Comparison of ENCODE assay signal across 9 cellular contexts in the genomic region with DNA sequence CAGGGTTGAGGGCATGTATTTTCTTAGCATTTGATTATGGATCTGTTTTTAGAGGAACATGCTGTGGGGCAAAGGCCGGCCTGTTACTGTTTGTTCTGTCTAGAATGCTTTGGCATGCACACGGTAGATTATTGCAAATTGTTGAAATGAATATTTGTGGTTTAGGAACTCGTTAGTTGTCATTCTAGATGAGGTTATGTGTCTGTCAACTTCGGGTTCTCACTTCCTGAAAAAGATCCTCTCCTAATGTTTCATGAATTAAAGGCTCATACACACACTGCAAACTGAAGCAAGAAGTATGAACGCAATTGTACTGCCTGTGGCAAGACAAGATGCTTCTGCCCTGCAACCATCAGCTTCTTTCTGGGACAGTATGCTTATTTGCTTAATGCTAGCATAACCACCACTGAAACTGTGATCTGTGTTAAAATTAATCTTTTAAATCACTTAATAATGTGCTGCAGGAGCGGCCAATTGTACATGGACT.
DNase-seq lines count a peak whose midpoint lies in the region; ATAC-seq and TF ChIP-seq lines count a peak whose summit lies in the region.
"Had no signal": no experiment of that assay in that cellular context is flagged by ENCODE, and none has a peak within 500 bp of the region (broad histone marks: within the 10 kb centered on the region; RNA-seq: fewer than 3 reads in every experiment).

No MANE protein-coding gene starts in this region.

- H3K9me3 ChIP-seq in liver (ENCODE audit: control insufficient read depth in 4 of 4, low read length in 3 of 4), result no peaks in the 10 kb centered on the region
- H3K9me3 ChIP-seq: thoracic aorta had no signal

- no peak overlapping the region for H3K4me3 Mint-ChIP-seq in activated CD4-positive, alpha-beta T cell treated with anti-CD3 and anti-CD28 coated beads, Interleukin-2, amount 10 ng/mL, durations not matched to agents 24 days and 14 days

- no peaks in the 10 kb centered on the region for H3K36me3 Mint-ChIP-seq in activated CD4-positive, alpha-beta T cell treated with anti-CD3 and anti-CD28 coated beads, Interleukin-2, amount 10 ng/mL, durations not matched to agents 24 days and 14 days (ENCODE audit: low read depth)

- no peak overlapping the region for H3K27ac ChIP-seq in liver (ENCODE audit: low read depth in 1 of 2, low read length in 2 of 2)
- H3K27ac ChIP-seq: thoracic aorta had no signal

- H3K27me3 Mint-ChIP-seq in activated CD4-positive, alpha-beta T cell treated with anti-CD3 and anti-CD28 coated beads, Interleukin-2, amount 10 ng/mL, durations not matched to agents 24 days and 14 days, result no peaks in the 10 kb centered on the region

- TF ChIP-seq CTCF in liver (IDR thresholded peaks at IDR 0.05; ENCODE audit: low read depth, low read length, missing input control), result no peak

- H3K27ac Mint-ChIP-seq in activated CD4-positive, alpha-beta T cell treated with anti-CD3 and anti-CD28 coated beads, Interleukin-2, amount 10 ng/mL, durations not matched to agents 24 days and 14 days, result no peak overlapping the region

- no peak overlapping the region for H3K9ac ChIP-seq in liver (ENCODE audit: low read depth in 1 of 2, low read length in 2 of 2)

- intact Hi-C loops in activated CD4-positive, alpha-beta T cell treated with anti-CD3 and anti-CD28 coated beads, Interleukin-2, amount 10 ng/mL, durations not matched to agents 24 days and 14 days (cut with micrococcal nuclease), result no loop called here

- ATAC-seq in GM18519 (IDR thresholded peaks at IDR 0.05; ENCODE audit: low FRiP score, unreplicated experiment) (peak; percentile 74), HG02840 (IDR thresholded peaks at IDR 0.05; ENCODE audit: low FRiP score, unreplicated experiment) (peak; percentile 60)

- peaks cover 3% of the 10 kb centered on the region for H3K9me3 Mint-ChIP-seq in activated CD4-positive, alpha-beta T cell treated with anti-CD3 and anti-CD28 coated beads, Interleukin-2, amount 10 ng/mL, durations not matched to agents 24 days and 14 days

- TF ChIP-seq RAD21 in liver (IDR thresholded peaks at IDR 0.05), result no peak

- DNase-seq in NOMO-1 treated with dmso at 0.1 percent for 144 hours (lab: John Stamatoyannopoulos, UW; ENCODE audit: unreplicated experiment) (peak; percentile 98), amygdala (lab: John Stamatoyannopoulos, UW) (no peak), DMS79 (lab: John Stamatoyannopoulos, UW) (no peak), NCI-H748 (lab: John Stamatoyannopoulos, UW; ENCODE audit: unreplicated experiment) (no peak)
- DNase-seq in activated CD4-positive, alpha-beta T cell treated with anti-CD3 and anti-CD28 coated beads, Interleukin-2, amount 10 ng/mL, durations not matched to agents 24 days and 14 days, result no peak

- no peaks in the 10 kb centered on the region for H3K4me1 Mint-ChIP-seq in activated CD4-positive, alpha-beta T cell treated with anti-CD3 and anti-CD28 coated beads, Interleukin-2, amount 10 ng/mL, durations not matched to agents 24 days and 14 days

- H3K4me1 ChIP-seq in liver (ENCODE audit: control insufficient read depth in 4 of 4, insufficient read depth in 4 of 4, low read length in 3 of 4), result peaks cover 0 to 3% (median 1%) of the 10 kb centered on the region in 4 donors

- WGBS in liver, result 26% methylated on average over 6 of the region's 6 CpGs

- no peaks in the 10 kb centered on the region for H3K36me3 ChIP-seq in liver (ENCODE audit: control insufficient read depth in 4 of 4, insufficient read depth in 3 of 4, low read depth in 1 of 4, low read length in 3 of 4)
- H3K36me3 ChIP-seq: thoracic aorta had no signal

- H3K4me3 ChIP-seq in liver (ENCODE audit: low read depth in 1 of 3, low read length in 3 of 3), result no peak overlapping the region
- H3K4me3 ChIP-seq: thoracic aorta had no signal

- H3K27me3 ChIP-seq in liver (ENCODE audit: control insufficient read depth in 4 of 4, insufficient read depth in 4 of 4, low read length in 3 of 4), result no peaks in the 10 kb centered on the region

TF ChIP-seq in liver, 16 proteins besides CTCF, POLR2A, EP300 and RAD21:
- TF ChIP-seq, protein P1, sequence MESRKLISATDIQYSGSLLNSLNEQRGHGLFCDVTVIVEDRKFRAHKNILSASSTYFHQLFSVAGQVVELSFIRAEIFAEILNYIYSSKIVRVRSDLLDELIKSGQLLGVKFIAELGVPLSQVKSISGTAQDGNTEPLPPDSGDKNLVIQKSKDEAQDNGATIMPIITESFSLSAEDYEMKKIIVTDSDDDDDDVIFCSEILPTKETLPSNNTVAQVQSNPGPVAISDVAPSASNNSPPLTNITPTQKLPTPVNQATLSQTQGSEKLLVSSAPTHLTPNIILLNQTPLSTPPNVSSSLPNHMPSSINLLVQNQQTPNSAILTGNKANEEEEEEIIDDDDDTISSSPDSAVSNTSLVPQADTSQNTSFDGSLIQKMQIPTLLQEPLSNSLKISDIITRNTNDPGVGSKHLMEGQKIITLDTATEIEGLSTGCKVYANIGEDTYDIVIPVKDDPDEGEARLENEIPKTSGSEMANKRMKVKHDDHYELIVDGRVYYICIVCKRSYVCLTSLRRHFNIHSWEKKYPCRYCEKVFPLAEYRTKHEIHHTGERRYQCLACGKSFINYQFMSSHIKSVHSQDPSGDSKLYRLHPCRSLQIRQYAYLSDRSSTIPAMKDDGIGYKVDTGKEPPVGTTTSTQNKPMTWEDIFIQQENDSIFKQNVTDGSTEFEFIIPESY (IDR thresholded peaks at IDR 0.05), result no peak
- TF ChIP-seq SP1 (IDR thresholded peaks at IDR 0.05) (peak; percentile 7), HNF4G (IDR thresholded peaks at IDR 0.05) (no peak), EGR1 (IDR thresholded peaks at IDR 0.05; ENCODE audit: low read depth in 2 of 2) (no peak), FOXA1 (IDR thresholded peaks at IDR 0.05) (no peak), FOXA2 (IDR thresholded peaks at IDR 0.05) (no peak)
- TF ChIP-seq, protein P2, sequence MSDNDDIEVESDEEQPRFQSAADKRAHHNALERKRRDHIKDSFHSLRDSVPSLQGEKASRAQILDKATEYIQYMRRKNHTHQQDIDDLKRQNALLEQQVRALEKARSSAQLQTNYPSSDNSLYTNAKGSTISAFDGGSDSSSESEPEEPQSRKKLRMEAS (IDR thresholded peaks at IDR 0.05), result no peak
